Comparison of ENCODE assay signal across 8 cellular contexts in genomic region chr6:112163295-112164257, GRCh38.
DNase-seq lines count a peak whose midpoint lies in the region; ATAC-seq, FAIRE-seq and TF ChIP-seq lines count a peak whose summit lies in the region.

No MANE protein-coding gene starts in this region.

- 69 to 70% methylated on average over 21 of the region's 21 CpGs for WGBS in heart right ventricle, 2 donors

- DNase-seq in EH (ENCODE audit: low read depth) (peak; percentile 53), HTR-8/SVneo (ENCODE audit: insufficient read length, low spot score) (peak; percentile 82), SHP77 treated with DMSO at 0.1 percent for 48 hours (lab: John Stamatoyannopoulos, UW) (peak; percentile 17), heart right ventricle (peak; percentile 39 to 52), sciatic nerve (ENCODE audit: low spot score) (peak; percentile 77), foreskin melanocyte (no peak)
- peak; percentile 91 for DNase-seq in activated effector memory CD4-positive, alpha-beta T cell treated with anti-CD3 and anti-CD28 coated beads, Interleukin-2, amount 50 U/mL, for 16 hours

- H3K36me3 ChIP-seq in heart right ventricle, result peaks cover 0 to 99% (median 67%) of the 10 kb centered on the region in 9 donors

- peaks cover 0 to 3% (median 0%) of the 10 kb centered on the region in 9 donors for H3K4me1 ChIP-seq in heart right ventricle

- H3K27me3 ChIP-seq in heart right ventricle, result peaks cover 0 to 17% (median 0%) of the 10 kb centered on the region in 7 donors

- no peaks in the 10 kb centered on the region for H3K9me3 ChIP-seq in heart right ventricle

- intact Hi-C loops in heart right ventricle (cut with DNase I), result no loop called here
- intact Hi-C loops in sciatic nerve (cut with DNase I), result no loop called here

- peak; percentile 18 to 79 (median 43) for TF ChIP-seq CTCF in heart right ventricle (IDR thresholded peaks at IDR 0.05)

- ATAC-seq in GM21515 (IDR thresholded peaks at IDR 0.05; ENCODE audit: unreplicated experiment), result peak; percentile 99
- ATAC-seq in heart right ventricle, result peak in 7 of 8 donors; percentile 53 to 79 (median 66)
- ATAC-seq in sciatic nerve, result peak; percentile 75

- no peak overlapping the region for H3K4me3 ChIP-seq in heart right ventricle

- peak; percentile 40 for FAIRE-seq in HTR-8/SVneo (lab: Jason Lieb, UNC)

- no peak overlapping the region for H3K27ac ChIP-seq in heart right ventricle
